Comparison of ENCODE assay signal across 1 cellular context in genomic region chr1:172650474-172651193, GRCh38.
TF ChIP-seq lines count a peak whose summit lies in the region.

No MANE protein-coding gene starts in this region.

TF ChIP-seq in IMR-90, 13 proteins besides CTCF, POLR2A, EP300 and RAD21:
- no peak for TF ChIP-seq SMC3 (IDR thresholded peaks at IDR 0.05; ENCODE audit: low read depth, low read length)
- TF ChIP-seq MAZ (IDR thresholded peaks at IDR 0.05; ENCODE audit: borderline replicate concordance, low read depth, low read length), result no peak
- no peak for TF ChIP-seq CHD1 (IDR thresholded peaks at IDR 0.05; ENCODE audit: low read depth, low read length)
- TF ChIP-seq USF2 (IDR thresholded peaks at IDR 0.05; ENCODE audit: low read depth, low read length), result no peak
- no peak for TF ChIP-seq RFX5 (IDR thresholded peaks at IDR 0.05; ENCODE audit: low read depth, low read length)
- TF ChIP-seq NFE2L2 (IDR thresholded peaks at IDR 0.05; ENCODE audit: low read depth, low read length), result no peak
- no peak for TF ChIP-seq MXI1 (IDR thresholded peaks at IDR 0.05; ENCODE audit: borderline replicate concordance, low read depth, low read length)
- no peak; the same call in 1 of the 2 replicates for TF ChIP-seq CEBPB (IDR thresholded peaks at IDR 0.05; ENCODE audit: low read depth, low read length)
- no peak for TF ChIP-seq FOS (IDR thresholded peaks at IDR 0.05; ENCODE audit: low read depth, low read length)
- TF ChIP-seq MAFK (IDR thresholded peaks at IDR 0.05; ENCODE audit: low read depth, low read length), result no peak
- TF ChIP-seq RCOR1 (IDR thresholded peaks at IDR 0.05; ENCODE audit: insufficient replicate concordance, low read length), result no peak
- TF ChIP-seq BHLHE40 (IDR thresholded peaks at IDR 0.05; ENCODE audit: low read depth, low read length), result no peak
- TF ChIP-seq, protein P1, sequence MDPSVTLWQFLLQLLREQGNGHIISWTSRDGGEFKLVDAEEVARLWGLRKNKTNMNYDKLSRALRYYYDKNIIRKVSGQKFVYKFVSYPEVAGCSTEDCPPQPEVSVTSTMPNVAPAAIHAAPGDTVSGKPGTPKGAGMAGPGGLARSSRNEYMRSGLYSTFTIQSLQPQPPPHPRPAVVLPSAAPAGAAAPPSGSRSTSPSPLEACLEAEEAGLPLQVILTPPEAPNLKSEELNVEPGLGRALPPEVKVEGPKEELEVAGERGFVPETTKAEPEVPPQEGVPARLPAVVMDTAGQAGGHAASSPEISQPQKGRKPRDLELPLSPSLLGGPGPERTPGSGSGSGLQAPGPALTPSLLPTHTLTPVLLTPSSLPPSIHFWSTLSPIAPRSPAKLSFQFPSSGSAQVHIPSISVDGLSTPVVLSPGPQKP (IDR thresholded peaks at IDR 0.05; ENCODE audit: borderline replicate concordance, low read depth, low read length), result no peak
